Comparison of ENCODE assay signal across 8 cellular contexts in genomic region chr20:33914871-33915270, GRCh38.
DNase-seq lines count a peak whose midpoint lies in the region; TF ChIP-seq lines count a peak whose summit lies in the region.

No MANE protein-coding gene starts in this region.

- DNase-seq in activated CD4-positive, CD25-positive, alpha-beta regulatory T cell treated with anti-CD3 and anti-CD28 coated beads, Interleukin-2, amount 50 U/mL, for 16 hours (ENCODE audit: low read depth, low spot score): peak; percentile 8
- DNase-seq in activated CD4-positive, CD25-positive, alpha-beta regulatory T cell (lab: John Stamatoyannopoulos, UW): no peak
- DNase-seq in T follicular helper cell (ENCODE audit: low read depth): peak; percentile 22
- peak; percentile 43 to 92 for DNase-seq in cardiac fibroblast (ENCODE audit: low read depth in 2 of 2)
- DNase-seq in stimulated activated CD8-positive, alpha-beta memory T cell treated with anti-CD3 and anti-CD28 coated beads, Interleukin-4, amount 100 ng/mL, for 24 hours (ENCODE audit: low read depth): peak; percentile 1
- no peak for DNase-seq in islet precursor cell
- DNase-seq in GDM1 (lab: John Stamatoyannopoulos, UW): no peak
- no peak for DNase-seq in epidermal melanocyte (ENCODE audit: insufficient read length, low spot score)

- TF ChIP-seq CTCF in cardiac fibroblast (IDR thresholded peaks at IDR 0.05; ENCODE audit: low read depth, low read length): peak; percentile 13

- no peak overlapping the region for H3K4me3 ChIP-seq in cardiac fibroblast (replicated peaks in 1 of 2; ENCODE audit: low read depth in 2 of 2, low read length in 2 of 2)

Comparison
In these comparisons a context has a peak if more than half of its experiments do, and no peak if none do; other contexts are left out.
1. DNase-seq: peak in activated CD4-positive, CD25-positive, alpha-beta regulatory T cell treated with anti-CD3 and anti-CD28 coated beads, Interleukin-2, amount 50 U/mL, for 16 hours (single experiment), T follicular helper cell (single experiment), cardiac fibroblast (2 of 2) and stimulated activated CD8-positive, alpha-beta memory T cell treated with anti-CD3 and anti-CD28 coated beads, Interleukin-4, amount 100 ng/mL, for 24 hours (single experiment); none in activated CD4-positive, CD25-positive, alpha-beta regulatory T cell (0 of 4), islet precursor cell (single experiment), GDM1 (single experiment) and epidermal melanocyte (single experiment).